ENCODE assay signal across 1 cellular context in genomic region chr1:153921803-153922075, GRCh38.
TF ChIP-seq lines count a peak whose summit lies in the region.

No MANE protein-coding gene starts in this region.

TF ChIP-seq in K562, 482 proteins besides CTCF, POLR2A, EP300 and RAD21:
- TF ChIP-seq AFF4 (CRISPR knock-in tag; IDR thresholded peaks at IDR 0.05) (0 out of 2 replicates have a peak, but pooled peaks have one; percentile 10), ZNF280B (CRISPR knock-in tag; IDR thresholded peaks at IDR 0.05) (no peak), ETV5 (CRISPR knock-in tag; IDR thresholded peaks at IDR 0.05; ENCODE audit: low read depth) (peak; percentile 48; the same call in 1 of the 2 replicates), FOXP1 (CRISPR knock-in tag; IDR thresholded peaks at IDR 0.05) (0 out of 2 replicates have a peak, but pooled peaks have one; percentile 30), STAT6 (CRISPR knock-in tag; IDR thresholded peaks at IDR 0.05) (no peak), ZNF551 (CRISPR knock-in tag; IDR thresholded peaks at IDR 0.05) (no peak), ZNF274 (IDR thresholded peaks at IDR 0.05; ENCODE audit: borderline replicate concordance, low read depth, low read length) (no peak), CBX1 (IDR thresholded peaks at IDR 0.05; ENCODE audit: low read depth) (no peak), NCOA2 (IDR thresholded peaks at IDR 0.05; ENCODE audit: partially characterized antibody in 2 of 2) (no peak), ZBTB17 (CRISPR knock-in tag; IDR thresholded peaks at IDR 0.05) (no peak), TEAD4 (IDR thresholded peaks at IDR 0.05; ENCODE audit: low read length) (no peak), TEAD4 (CRISPR knock-in tag; IDR thresholded peaks at IDR 0.05; ENCODE audit: borderline replicate concordance) (0 out of 2 replicates have a peak, but pooled peaks have one; percentile 14), VEZF1 (CRISPR knock-in tag; IDR thresholded peaks at IDR 0.05) (no peak), ARID4B (CRISPR knock-in tag; IDR thresholded peaks at IDR 0.05) (peak; percentile 54; the same call in 1 of the 2 replicates), ZNF12 (CRISPR knock-in tag; IDR thresholded peaks at IDR 0.05) (no peak), ZNF197 (CRISPR knock-in tag; IDR thresholded peaks at IDR 0.05; ENCODE audit: low read depth) (0 out of 2 replicates have a peak, but pooled peaks have one; percentile 4), ZNF766 (CRISPR knock-in tag; conservative IDR thresholded peaks at IDR 0.05) (no peak), CHD1 (IDR thresholded peaks at IDR 0.05; ENCODE audit: low read length) (peak; percentile 15), TOE1 (IDR thresholded peaks at IDR 0.05; ENCODE audit: borderline replicate concordance) (no peak), TOE1 (CRISPR knock-in tag; IDR thresholded peaks at IDR 0.05; ENCODE audit: borderline replicate concordance, low read depth) (no peak), ZNF143 (CRISPR knock-in tag; IDR thresholded peaks at IDR 0.05) (peak; percentile 20; the same call in 1 of the 2 replicates), HMGXB4 (CRISPR knock-in tag; IDR thresholded peaks at IDR 0.05) (peak; percentile 27; the same call in 1 of the 2 replicates), RUNX1 (IDR thresholded peaks at IDR 0.05; ENCODE audit: low read depth) (no peak), DPF2 (IDR thresholded peaks at IDR 0.05) (no peak)
- TF ChIP-seq, protein P1, sequence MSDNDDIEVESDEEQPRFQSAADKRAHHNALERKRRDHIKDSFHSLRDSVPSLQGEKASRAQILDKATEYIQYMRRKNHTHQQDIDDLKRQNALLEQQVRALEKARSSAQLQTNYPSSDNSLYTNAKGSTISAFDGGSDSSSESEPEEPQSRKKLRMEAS (CRISPR knock-in tag; IDR thresholded peaks at IDR 0.05), result 0 out of 2 replicates have a peak, but pooled peaks have one; percentile 46
- TF ChIP-seq, protein P2, sequence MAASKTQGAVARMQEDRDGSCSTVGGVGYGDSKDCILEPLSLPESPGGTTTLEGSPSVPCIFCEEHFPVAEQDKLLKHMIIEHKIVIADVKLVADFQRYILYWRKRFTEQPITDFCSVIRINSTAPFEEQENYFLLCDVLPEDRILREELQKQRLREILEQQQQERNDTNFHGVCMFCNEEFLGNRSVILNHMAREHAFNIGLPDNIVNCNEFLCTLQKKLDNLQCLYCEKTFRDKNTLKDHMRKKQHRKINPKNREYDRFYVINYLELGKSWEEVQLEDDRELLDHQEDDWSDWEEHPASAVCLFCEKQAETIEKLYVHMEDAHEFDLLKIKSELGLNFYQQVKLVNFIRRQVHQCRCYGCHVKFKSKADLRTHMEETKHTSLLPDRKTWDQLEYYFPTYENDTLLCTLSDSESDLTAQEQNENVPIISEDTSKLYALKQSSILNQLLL (CRISPR knock-in tag; IDR thresholded peaks at IDR 0.05; ENCODE audit: borderline replicate concordance), result no peak
- TF ChIP-seq, protein P3, sequence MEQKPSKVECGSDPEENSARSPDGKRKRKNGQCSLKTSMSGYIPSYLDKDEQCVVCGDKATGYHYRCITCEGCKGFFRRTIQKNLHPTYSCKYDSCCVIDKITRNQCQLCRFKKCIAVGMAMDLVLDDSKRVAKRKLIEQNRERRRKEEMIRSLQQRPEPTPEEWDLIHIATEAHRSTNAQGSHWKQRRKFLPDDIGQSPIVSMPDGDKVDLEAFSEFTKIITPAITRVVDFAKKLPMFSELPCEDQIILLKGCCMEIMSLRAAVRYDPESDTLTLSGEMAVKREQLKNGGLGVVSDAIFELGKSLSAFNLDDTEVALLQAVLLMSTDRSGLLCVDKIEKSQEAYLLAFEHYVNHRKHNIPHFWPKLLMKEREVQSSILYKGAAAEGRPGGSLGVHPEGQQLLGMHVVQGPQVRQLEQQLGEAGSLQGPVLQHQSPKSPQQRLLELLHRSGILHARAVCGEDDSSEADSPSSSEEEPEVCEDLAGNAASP (IDR thresholded peaks at IDR 0.05), result no peak
- TF ChIP-seq, protein P4, sequence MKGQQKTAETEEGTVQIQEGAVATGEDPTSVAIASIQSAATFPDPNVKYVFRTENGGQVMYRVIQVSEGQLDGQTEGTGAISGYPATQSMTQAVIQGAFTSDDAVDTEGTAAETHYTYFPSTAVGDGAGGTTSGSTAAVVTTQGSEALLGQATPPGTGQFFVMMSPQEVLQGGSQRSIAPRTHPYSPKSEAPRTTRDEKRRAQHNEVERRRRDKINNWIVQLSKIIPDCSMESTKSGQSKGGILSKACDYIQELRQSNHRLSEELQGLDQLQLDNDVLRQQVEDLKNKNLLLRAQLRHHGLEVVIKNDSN (CRISPR knock-in tag; IDR thresholded peaks at IDR 0.05), result peak; percentile 24; the same call in 1 of the 2 replicates
TF ChIP-seq in K562: peak in this region for 11.
